ENCODE assay signal across 9 cellular contexts in the genomic region with DNA sequence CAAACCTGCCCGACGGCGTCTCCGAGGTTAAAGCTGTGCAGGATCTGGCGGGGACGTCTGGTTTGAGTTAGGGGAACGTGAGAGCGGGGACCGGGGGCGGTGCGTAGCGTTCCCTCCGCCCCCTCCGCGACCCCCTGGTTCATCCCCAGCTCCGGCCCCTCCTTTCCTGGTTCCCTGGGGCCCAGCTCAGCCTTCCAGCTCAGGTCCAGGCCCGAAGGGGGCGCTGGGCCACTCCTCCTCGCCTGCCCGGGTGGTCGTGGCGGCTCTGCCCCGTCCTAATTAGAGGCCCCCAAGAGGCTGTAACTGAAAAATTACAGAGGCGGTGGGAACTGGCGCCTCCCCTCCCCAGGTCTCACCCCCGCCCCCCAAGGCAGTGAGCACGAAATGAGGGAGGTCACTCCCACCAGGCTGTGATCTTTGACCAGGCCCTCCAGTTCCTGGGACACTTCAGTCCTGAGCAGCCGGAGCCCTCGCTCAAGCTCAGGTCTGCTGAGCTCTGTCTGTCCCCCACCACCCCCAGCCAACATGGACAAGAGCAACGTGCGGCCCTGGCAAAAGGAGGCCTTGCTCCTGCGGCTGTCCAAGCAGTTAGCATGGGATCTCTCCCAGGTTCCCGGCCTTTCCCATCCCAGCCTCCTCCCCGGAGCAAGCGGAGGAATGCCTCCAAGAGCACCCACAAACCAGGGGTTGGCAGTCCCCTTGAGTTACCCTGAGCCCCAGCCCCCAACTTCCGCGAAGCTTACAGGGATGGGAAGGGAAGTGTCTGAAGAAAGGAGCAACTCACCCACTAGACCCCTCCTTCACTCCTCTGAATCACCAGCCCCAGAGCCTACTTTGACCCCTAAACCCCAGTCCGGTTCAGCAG. TPM values are rescaled to one million over a fixed set of nuclear protein-coding genes. Genes with fewer than 3 reads are reported as not detected.
DNase-seq lines count a peak whose midpoint lies in the region; ATAC-seq and TF ChIP-seq lines count a peak whose summit lies in the region.
"Had no signal": no experiment of that assay in that cellular context is flagged by ENCODE, and none has a peak within 500 bp of the region (broad histone marks: within the 10 kb centered on the region; RNA-seq: fewer than 3 reads in every experiment).

No MANE protein-coding gene starts in this region.

- peak overlapping the region; percentile 94 for H3K27ac Mint-ChIP-seq in activated naive CD8-positive, alpha-beta T cell treated with anti-CD3 and anti-CD28 coated beads for 36 hours
- H3K27ac Mint-ChIP-seq in stimulated activated memory B cell treated with anti-CD40 and anti-IgM and Interleukin-4, amounts not matched to agents 10 μg/mL and 1 μg/mL and 100 μg/mL, for 72 hours = peak overlapping the region; percentile 84

- H3K36me3 ChIP-seq in iPS-15b (ENCODE audit: control insufficient read depth, insufficient read depth, low read length) = no peaks in the 10 kb centered on the region

- peaks cover under 1% of the 10 kb centered on the region for H3K9me3 Mint-ChIP-seq in activated naive CD8-positive, alpha-beta T cell treated with anti-CD3 and anti-CD28 coated beads for 36 hours
- no peaks in the 10 kb centered on the region for H3K9me3 Mint-ChIP-seq in stimulated activated memory B cell treated with anti-CD40 and anti-IgM and Interleukin-4, amounts not matched to agents 10 μg/mL and 1 μg/mL and 100 μg/mL, for 72 hours

- H3K4me3 ChIP-seq in HFF-Myc (replicated peaks; ENCODE audit: low read depth, low read length) = peak overlapping the region; percentile 58
- peak overlapping the region; percentile 65 for H3K4me3 ChIP-seq in iPS-15b (ENCODE audit: low read depth, low read length)

- peaks cover 4% of the 10 kb centered on the region for H3K27me3 ChIP-seq in iPS-15b (ENCODE audit: control insufficient read depth, insufficient read depth, low read length)

- H3K27me3 Mint-ChIP-seq in activated naive CD8-positive, alpha-beta T cell treated with anti-CD3 and anti-CD28 coated beads for 36 hours = no peaks in the 10 kb centered on the region
- H3K27me3 Mint-ChIP-seq in stimulated activated memory B cell treated with anti-CD40 and anti-IgM and Interleukin-4, amounts not matched to agents 10 μg/mL and 1 μg/mL and 100 μg/mL, for 72 hours = no peaks in the 10 kb centered on the region

- peaks cover 17% of the 10 kb centered on the region for H3K4me1 ChIP-seq in iPS-15b (ENCODE audit: control insufficient read depth, insufficient read depth, low read length)

- no peaks in the 10 kb centered on the region for H3K9me3 ChIP-seq in iPS-15b (ENCODE audit: control insufficient read depth, insufficient read depth, low read length)

- H3K4me3 Mint-ChIP-seq in activated naive CD8-positive, alpha-beta T cell treated with anti-CD3 and anti-CD28 coated beads for 36 hours = peak overlapping the region; percentile 88
- peak overlapping the region; percentile 87 for H3K4me3 Mint-ChIP-seq in stimulated activated memory B cell treated with anti-CD40 and anti-IgM and Interleukin-4, amounts not matched to agents 10 μg/mL and 1 μg/mL and 100 μg/mL, for 72 hours

- no peak for DNase-seq in HFF-Myc (ENCODE audit: extremely low read depth, low read depth)
- no peak for DNase-seq in activated naive CD8-positive, alpha-beta T cell treated with anti-CD3 and anti-CD28 coated beads for 36 hours
- DNase-seq in 8988T = no peak
- no peak for DNase-seq in NCI-H2196 treated with DMSO at 0.1 percent for 48 hours (lab: John Stamatoyannopoulos, UW; ENCODE audit: unreplicated experiment)

- ATAC-seq in stimulated activated memory B cell treated with anti-CD40 and anti-IgM and Interleukin-4, amounts not matched to agents 10 μg/mL and 1 μg/mL and 100 μg/mL, for 72 hours = no peak
- ATAC-seq in HG02610 (IDR thresholded peaks at IDR 0.05; ENCODE audit: unreplicated experiment) (no peak), HG03025 (IDR thresholded peaks at IDR 0.05; ENCODE audit: low FRiP score, unreplicated experiment) (no peak)

- peak overlapping the region; percentile 60 for H3K9ac ChIP-seq in iPS-15b (ENCODE audit: low read depth, low read length)

- H3K4me1 Mint-ChIP-seq in activated naive CD8-positive, alpha-beta T cell treated with anti-CD3 and anti-CD28 coated beads for 36 hours = peaks cover 44% of the 10 kb centered on the region
- peaks cover 34% of the 10 kb centered on the region for H3K4me1 Mint-ChIP-seq in stimulated activated memory B cell treated with anti-CD40 and anti-IgM and Interleukin-4, amounts not matched to agents 10 μg/mL and 1 μg/mL and 100 μg/mL, for 72 hours

- peak; percentile 33 for TF ChIP-seq CTCF in HFF-Myc (IDR thresholded peaks at IDR 0.05; ENCODE audit: low read depth, low read length, missing control alignments)

- no peaks in the 10 kb centered on the region for H3K36me3 Mint-ChIP-seq in activated naive CD8-positive, alpha-beta T cell treated with anti-CD3 and anti-CD28 coated beads for 36 hours
- no peaks in the 10 kb centered on the region for H3K36me3 Mint-ChIP-seq in stimulated activated memory B cell treated with anti-CD40 and anti-IgM and Interleukin-4, amounts not matched to agents 10 μg/mL and 1 μg/mL and 100 μg/mL, for 72 hours

RNA-seq across cellular contexts. Expression of gene CD248, which starts 3.3 kb away (rescaled TPM):
- 10 to 100 TPM; 11.0 to 11.9 TPM for total RNA-seq in activated naive CD8-positive, alpha-beta T cell treated with anti-CD3 and anti-CD28 coated beads for 36 hours
- total RNA-seq: NCI-H460 had no signal

RNA-seq across cellular contexts. Expression of gene TMEM151A, which starts 21.9 kb away (rescaled TPM):
- not detected for total RNA-seq in activated naive CD8-positive, alpha-beta T cell treated with anti-CD3 and anti-CD28 coated beads for 36 hours

RNA-seq across cellular contexts. Expression of gene RIN1, which starts 22.7 kb away (rescaled TPM):
- total RNA-seq in activated naive CD8-positive, alpha-beta T cell treated with anti-CD3 and anti-CD28 coated beads for 36 hours = 1 to 10 TPM; 1.5 to 1.6 TPM

RNA-seq across cellular contexts. Expression of gene YIF1A, which starts 24.6 kb away (rescaled TPM):
- 10 to 100 TPM; 64.1 to 72.4 TPM for total RNA-seq in activated naive CD8-positive, alpha-beta T cell treated with anti-CD3 and anti-CD28 coated beads for 36 hours

RNA-seq across cellular contexts. Expression of gene BRMS1, which starts 31.4 kb away (rescaled TPM):
- 10 to 100 TPM; 47.5 to 48.8 TPM for total RNA-seq in activated naive CD8-positive, alpha-beta T cell treated with anti-CD3 and anti-CD28 coated beads for 36 hours
